26 cellular contexts compared by ENCODE assay signal in the genomic region with DNA sequence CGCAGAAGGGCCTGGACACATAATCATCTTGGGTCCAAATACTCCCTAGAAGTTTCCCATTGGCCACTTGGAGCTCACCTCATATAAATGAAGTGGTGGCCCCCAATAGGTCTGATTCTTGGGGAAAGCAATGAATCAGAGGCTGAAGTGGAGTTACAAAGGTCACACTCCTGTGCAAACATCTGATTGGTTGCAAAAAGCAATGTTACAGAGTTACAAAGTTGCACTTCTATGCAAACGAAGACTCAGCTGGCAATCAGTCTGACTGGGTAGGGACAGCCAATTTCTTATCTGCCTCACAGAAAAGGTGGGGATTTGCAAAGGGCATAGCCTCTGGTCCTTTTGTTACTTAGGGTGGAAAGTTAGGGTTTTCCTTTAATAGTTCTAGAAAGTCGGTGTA.
"Had no signal": no experiment of that assay in that cellular context is flagged by ENCODE, and none has a peak within 500 bp of the region (broad histone marks: within the 10 kb centered on the region; RNA-seq: fewer than 3 reads in every experiment).

No MANE protein-coding gene starts in this region.

- H3K36me3 Mint-ChIP-seq: mesothelial cell of epicardium, naive B cell had no signal

- ATAC-seq: foreskin keratinocyte; left lung; mucosa of descending colon; psoas muscle; right cardiac atrium; stimulated activated naive B cell treated with anti-CD40 and anti-IgM and Interleukin-4, amounts not matched to agents 10 μg/mL and 1 μg/mL and 100 μg/mL, for 72 hours; upper lobe of right lung had no signal

- H3K36me3 ChIP-seq: esophagus muscularis mucosa, left lung, ovary, transverse colon, upper lobe of right lung, uterus had no signal

- H3K9me3 ChIP-seq: esophagus muscularis mucosa, left lung, mucosa of descending colon, ovary, psoas muscle, transverse colon, upper lobe of right lung, uterus had no signal

- H3K27ac Mint-ChIP-seq: mesothelial cell of epicardium; nephron progenitor cell; stimulated activated naive CD8-positive, alpha-beta T cell treated with anti-CD3 and anti-CD28 coated beads, Interleukin-15, Interleukin-2, amounts not matched to agents 100 ng/mL and 50 ng/mL, for 24 hours had no signal

- FAIRE-seq: endothelial cell of umbilical vein, kidney had no signal

- H3K4me3 ChIP-seq: coronary artery, esophagus muscularis mucosa, left lung, mucosa of descending colon, ovary, psoas muscle, skin epidermis, transverse colon, upper lobe of right lung, uterus had no signal

- H3K27ac ChIP-seq: coronary artery, esophagus muscularis mucosa, foreskin keratinocyte, left lung, ovary, psoas muscle, skin epidermis, transverse colon, upper lobe of right lung, uterus had no signal

- H3K4me3 Mint-ChIP-seq: mesothelial cell of epicardium, nephron progenitor cell had no signal

- DNase-seq: dermis blood vessel endothelial cell; effector memory CD4-positive, alpha-beta T cell; foreskin keratinocyte; kidney; left lung; mesenchymal stem cell; mucosa of descending colon; naive B cell; nephron progenitor cell; occipital lobe; posterior cingulate gyrus; psoas muscle; right cardiac atrium; stimulated activated CD4-positive, alpha-beta T cell treated with anti-CD3 and anti-CD28 coated beads, Interleukin-15, amount 100 ng/mL, for 24 hours; stimulated activated CD4-positive, alpha-beta T cell treated with anti-CD3 and anti-CD28 coated beads, Interleukin-2, amount 100 ng/mL, for 48 hours; stimulated activated naive B cell treated with anti-CD40 and anti-IgM and Interleukin-4, amounts not matched to agents 10 μg/mL and 1 μg/mL and 100 μg/mL, for 72 hours; transverse colon; upper lobe of right lung; uterus had no signal

- H3K27me3 ChIP-seq: esophagus muscularis mucosa, foreskin keratinocyte, left lung, ovary, transverse colon, upper lobe of right lung, uterus had no signal

- H3K27me3 Mint-ChIP-seq: naive B cell; stimulated activated naive B cell treated with anti-CD40 and anti-IgM and Interleukin-4, amounts not matched to agents 10 μg/mL and 1 μg/mL and 100 μg/mL, for 72 hours; stimulated activated naive CD8-positive, alpha-beta T cell treated with anti-CD3 and anti-CD28 coated beads, Interleukin-15, Interleukin-2, amounts not matched to agents 100 ng/mL and 50 ng/mL, for 24 hours had no signal
